Comparison of ENCODE assay signal across 23 cellular contexts in the genomic region with DNA sequence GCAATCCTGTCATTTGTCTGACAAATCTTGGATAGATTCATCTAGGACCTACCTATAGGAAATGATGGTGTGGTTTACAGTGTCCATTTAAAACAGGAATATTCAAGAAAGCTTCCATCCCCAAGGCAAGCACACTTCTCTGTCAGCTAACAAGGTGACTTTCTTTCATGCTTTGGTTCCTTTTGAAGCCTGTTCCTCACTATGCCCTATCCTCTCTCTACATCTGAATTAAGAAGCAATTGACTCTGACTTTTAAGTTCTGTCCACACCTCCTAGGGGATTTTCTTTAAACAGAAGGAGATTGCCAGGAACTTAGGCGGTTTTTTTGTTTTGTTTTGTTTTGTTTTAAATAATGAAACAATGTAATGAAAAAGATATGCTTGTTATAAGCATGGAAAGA.
DNase-seq lines count a peak whose midpoint lies in the region; ATAC-seq lines count a peak whose summit lies in the region.
"Had no signal": no experiment of that assay in that cellular context is flagged by ENCODE, and none has a peak within 500 bp of the region (broad histone marks: within the 10 kb centered on the region; RNA-seq: fewer than 3 reads in every experiment).

No MANE protein-coding gene starts in this region.

- H3K4me1 ChIP-seq in adipocyte (ENCODE audit: control insufficient read depth, insufficient read depth, low read length) = no peaks in the 10 kb centered on the region
- H3K4me1 ChIP-seq: A549; BLaER1 treated with 17β-estradiol and CSF1 and Interleukin-3, amounts not matched to agents 10 nM and 100 nM had no signal

- H3K9ac ChIP-seq in adipocyte (ENCODE audit: low read length) = no peak overlapping the region
- H3K9ac ChIP-seq: BLaER1 treated with 17β-estradiol and CSF1 and Interleukin-3, amounts not matched to agents 10 nM and 100 nM had no signal

- H3K27ac Mint-ChIP-seq in stimulated activated naive CD8-positive, alpha-beta T cell treated with anti-CD3 and anti-CD28 coated beads, Interleukin-15, amount 100 ng/mL, for 72 hours = no peak overlapping the region
- H3K27ac Mint-ChIP-seq: CD14-positive monocyte; CD4-positive, alpha-beta T cell; CD8-positive, alpha-beta memory T cell had no signal

- H3K9me3 Mint-ChIP-seq in stimulated activated naive CD8-positive, alpha-beta T cell treated with anti-CD3 and anti-CD28 coated beads, Interleukin-15, amount 100 ng/mL, for 72 hours = peaks cover 5 to 6% of the 10 kb centered on the region in 2 donors

- no peaks in the 10 kb centered on the region for H3K27me3 ChIP-seq in H7 (ENCODE audit: control insufficient read depth, insufficient read depth, low read length)
- no peaks in the 10 kb centered on the region for H3K27me3 ChIP-seq in adipocyte (replicated peaks; ENCODE audit: control insufficient read depth, insufficient read depth, low read length)
- H3K27me3 ChIP-seq: BE2C; BLaER1 treated with 17β-estradiol and CSF1 and Interleukin-3, amounts not matched to agents 10 nM and 100 nM had no signal

- no peaks in the 10 kb centered on the region for H3K9me3 ChIP-seq in adipocyte (ENCODE audit: control insufficient read depth, low read length)
- H3K9me3 ChIP-seq: A549; BE2C; BLaER1 treated with 17β-estradiol and CSF1 and Interleukin-3, amounts not matched to agents 10 nM and 100 nM had no signal

- no peaks in the 10 kb centered on the region for H3K27me3 Mint-ChIP-seq in stimulated activated naive CD8-positive, alpha-beta T cell treated with anti-CD3 and anti-CD28 coated beads, Interleukin-15, amount 100 ng/mL, for 72 hours
- H3K27me3 Mint-ChIP-seq: CD4-positive, alpha-beta T cell; CD8-positive, alpha-beta memory T cell had no signal

- H3K4me1 Mint-ChIP-seq in stimulated activated naive CD8-positive, alpha-beta T cell treated with anti-CD3 and anti-CD28 coated beads, Interleukin-15, amount 100 ng/mL, for 72 hours = no peaks in the 10 kb centered on the region
- H3K4me1 Mint-ChIP-seq: CD14-positive monocyte; CD8-positive, alpha-beta memory T cell had no signal

- H3K36me3 ChIP-seq in H7 (replicated peaks; ENCODE audit: control insufficient read depth, insufficient read depth, low read length) = no peaks in the 10 kb centered on the region
- no peaks in the 10 kb centered on the region for H3K36me3 ChIP-seq in adipocyte (ENCODE audit: control insufficient read depth, insufficient read depth, low read length, severe bottlenecking)
- H3K36me3 ChIP-seq: BE2C; BLaER1 treated with 17β-estradiol and CSF1 and Interleukin-3, amounts not matched to agents 10 nM and 100 nM had no signal

- DNase-seq in ELF-1 (ENCODE audit: low read depth, low spot score) (peak; percentile 11), H7 (peak; percentile 2), adipocyte (ENCODE audit: low read depth) (peak; percentile 10), iPS-NIHi7 (ENCODE audit: extremely low spot score) (peak; percentile 19), LoVo (ENCODE audit: low spot score) (no peak), NCI-H1092 (lab: John Stamatoyannopoulos, UW) (no peak), NCI-H2107 (lab: John Stamatoyannopoulos, UW) (no peak)
- DNase-seq in stimulated activated naive CD8-positive, alpha-beta T cell treated with anti-CD3 and anti-CD28 coated beads, Interleukin-15, amount 100 ng/mL, for 72 hours = no peak
- DNase-seq: 8988T; ACHN; AML-193; BE2C; CD4-positive, alpha-beta T cell; CD8-positive, alpha-beta memory T cell; DMS 273 treated with DMSO at 0.1 percent for 48 hours; DND-41; GDM1; GOT3; HCEC 1CT had no signal

- H3K4me3 ChIP-seq in H7 (ENCODE audit: insufficient read depth, low read depth, low read length) (no peak overlapping the region), adipocyte (ENCODE audit: low read length) (no peak overlapping the region)
- H3K4me3 ChIP-seq: A549; BLaER1 treated with 17β-estradiol and CSF1 and Interleukin-3, amounts not matched to agents 10 nM and 100 nM; GM12878 had no signal

- H3K4me3 Mint-ChIP-seq in stimulated activated naive CD8-positive, alpha-beta T cell treated with anti-CD3 and anti-CD28 coated beads, Interleukin-15, amount 100 ng/mL, for 72 hours = no peak overlapping the region
- H3K4me3 Mint-ChIP-seq: CD14-positive monocyte; CD4-positive, alpha-beta T cell; CD8-positive, alpha-beta memory T cell had no signal

- ATAC-seq in stimulated activated naive CD8-positive, alpha-beta T cell treated with anti-CD3 and anti-CD28 coated beads, Interleukin-15, amount 100 ng/mL, for 72 hours = no peak
- ATAC-seq: A549, GM12878 had no signal

Comparison
In these comparisons a context has a peak if more than half of its experiments do, and no peak if none do; other contexts are left out.
1. DNase-seq: peak in ELF-1 (single experiment), H7 (single experiment), adipocyte (single experiment) and iPS-NIHi7 (single experiment); none in LoVo (single experiment), stimulated activated naive CD8-positive, alpha-beta T cell treated with anti-CD3 and anti-CD28 coated beads, Interleukin-15, amount 100 ng/mL, for 72 hours (0 of 2), NCI-H1092 (single experiment) and NCI-H2107 (single experiment).